Comparison of ENCODE assay signal across 25 cellular contexts in genomic region chr13:23456437-23456836, GRCh38. TPM values are rescaled to one million over a fixed set of nuclear protein-coding genes. Genes with fewer than 3 reads are reported as not detected.
DNase-seq lines count a peak whose midpoint lies in the region; ATAC-seq, FAIRE-seq and TF ChIP-seq lines count a peak whose summit lies in the region.
"Had no signal": no experiment of that assay in that cellular context is flagged by ENCODE, and none has a peak within 500 bp of the region (broad histone marks: within the 10 kb centered on the region; RNA-seq: fewer than 3 reads in every experiment).

No MANE protein-coding gene starts in this region.

- peak; percentile 59 for ATAC-seq in IMR-90 (ENCODE audit: low read depth)
- peak in 1 of 4 donors; percentile 27 for ATAC-seq in psoas muscle
- no peak for ATAC-seq in HG03025 (IDR thresholded peaks at IDR 0.05; ENCODE audit: low FRiP score, unreplicated experiment)
- no peak for ATAC-seq in HepG2
- ATAC-seq: A549, HCT116 had no signal

- H2AFZ ChIP-seq in IMR-90 (replicated peaks; ENCODE audit: low read length, poor library complexity) (no peak overlapping the region), HepG2 (ENCODE audit: low read length) (no peak overlapping the region)

- H3K9me3 ChIP-seq in IMR-90 (ENCODE audit: control insufficient read depth, insufficient read depth, low read length): no peaks in the 10 kb centered on the region
- no peaks in the 10 kb centered on the region for H3K9me3 ChIP-seq in psoas muscle
- no peaks in the 10 kb centered on the region for H3K9me3 ChIP-seq in HepG2 (ENCODE audit: low read length)
- H3K9me3 ChIP-seq: A549, BE2C had no signal

- H3K4me3 ChIP-seq in IMR-90 (ENCODE audit: insufficient read depth, low read depth, low read length) (no peak overlapping the region), psoas muscle (no peak overlapping the region), HepG2 (replicated peaks in 1 of 3; ENCODE audit: insufficient read depth in 1 of 3, low read depth in 2 of 3, low read length in 3 of 3) (no peak overlapping the region)
- H3K4me3 ChIP-seq: A549; BLaER1 treated with 17β-estradiol and CSF1 and Interleukin-3, amounts not matched to agents 10 nM and 100 nM had no signal

- H4K20me1 ChIP-seq in IMR-90 (ENCODE audit: insufficient read depth, low read length): no peaks in the 10 kb centered on the region
- H4K20me1 ChIP-seq in HepG2 (ENCODE audit: insufficient read depth, low read length): no peaks in the 10 kb centered on the region
- H4K20me1 ChIP-seq: BLaER1 treated with 17β-estradiol and CSF1 and Interleukin-3, amounts not matched to agents 10 nM and 100 nM had no signal

- CTCF ChIA-PET in IMR-90 (lab: Yijun Ruan, JAX): no interaction called here
- CTCF ChIA-PET in HepG2 (lab: Yijun Ruan, JAX; ENCODE audit: low intra/inter-chr PET ratio, low total read pairs): no interaction called here

- H3K27ac Mint-ChIP-seq in nephron progenitor cell: peak overlapping the region; percentile 42
- H3K27ac Mint-ChIP-seq: CD4-positive, alpha-beta T cell; CD8-positive, alpha-beta memory T cell had no signal

- DNase-seq in IMR-90 (peak; percentile 28), fibroblast of peridontal ligament (ENCODE audit: extremely low read depth) (peak; percentile 44), nephron progenitor cell (no peak), psoas muscle (no peak), DMS79 treated with DMSO at 0.1 percent for 48 hours (lab: John Stamatoyannopoulos, UW) (no peak), HepG2 (ENCODE audit: low spot score) (no peak)
- DNase-seq in NK-92 treated with Interleukin-12 subunit alpha and Interleukin-12 subunit beta, amount 100 ng/mL, for 24 hours (lab: John Stamatoyannopoulos, UW): no peak
- DNase-seq: 8988T; ACHN; AML-193; BE2C; Calu3; CD4-positive, alpha-beta T cell; CD8-positive, alpha-beta memory T cell; COR-L47; DMS53; DND-41; H9 had no signal

- H3K4ac ChIP-seq in IMR-90 (ENCODE audit: low read depth, low read length): no peak overlapping the region

- H3K27me3 Mint-ChIP-seq in nephron progenitor cell (ENCODE audit: low read depth, poor library complexity): peaks cover 2% of the 10 kb centered on the region
- H3K27me3 Mint-ChIP-seq: CD4-positive, alpha-beta T cell had no signal

- H2BK5ac ChIP-seq in IMR-90 (ENCODE audit: low read depth, low read length, poor library complexity, severe bottlenecking): no peak overlapping the region

- H3K27ac ChIP-seq in IMR-90 (ENCODE audit: insufficient read depth, low read length): peak overlapping the region; percentile 40; the same call in 1 of the 2 replicates
- peak overlapping the region; percentile 10 for H3K27ac ChIP-seq in psoas muscle
- no peak overlapping the region for H3K27ac ChIP-seq in HepG2 (ENCODE audit: extremely low read length, insufficient read depth, low read length)
- H3K27ac ChIP-seq: A549; BLaER1 treated with 17β-estradiol and CSF1 and Interleukin-3, amounts not matched to agents 10 nM and 100 nM had no signal

- intact Hi-C loops in IMR-90 (cut with micrococcal nuclease) (no loop called here), psoas muscle (cut with DNase I) (no loop called here), HepG2 (cut with micrococcal nuclease; ENCODE audit: unreplicated experiment) (no loop called here)

- peaks cover 56% of the 10 kb centered on the region for H3K4me1 Mint-ChIP-seq in nephron progenitor cell
- H3K4me1 Mint-ChIP-seq: CD8-positive, alpha-beta memory T cell had no signal

- H2AK5ac ChIP-seq in IMR-90 (ENCODE audit: low read depth, low read length): 0 out of 2 replicates have a peak overlapping the region, but pooled peaks have one; percentile 21

- no peak overlapping the region for H3K4me3 Mint-ChIP-seq in nephron progenitor cell
- H3K4me3 Mint-ChIP-seq: CD14-positive monocyte; CD4-positive, alpha-beta T cell; H9 had no signal

- H3K27me3 ChIP-seq in IMR-90 (ENCODE audit: control insufficient read depth, insufficient read depth, low read length) (no peaks in the 10 kb centered on the region), psoas muscle (ENCODE audit: insufficient read depth in 3 of 3, low read length in 2 of 3) (no peaks in the 10 kb centered on the region), HepG2 (ENCODE audit: control insufficient read depth in 1 of 2, insufficient read depth in 2 of 2, low read length in 2 of 2) (no peaks in the 10 kb centered on the region; a peak in 1 of 5 replicates)
- H3K27me3 ChIP-seq: BE2C; BLaER1 treated with 17β-estradiol and CSF1 and Interleukin-3, amounts not matched to agents 10 nM and 100 nM had no signal

- H3K9me1 ChIP-seq in IMR-90 (ENCODE audit: insufficient read depth, low read length): no peaks in the 10 kb centered on the region; the same call in 1 of the 2 replicates

- TF ChIP-seq EP300 in HepG2 (IDR thresholded peaks at IDR 0.05; ENCODE audit: low read depth in 2 of 2, low read length in 2 of 2) (no peak), HepG2 (CRISPR knock-in tag; IDR thresholded peaks at IDR 0.05; ENCODE audit: borderline replicate concordance) (no peak)

- no peaks in the 10 kb centered on the region for H3K79me2 ChIP-seq in HepG2 (ENCODE audit: insufficient read depth, low read length)

- H3K36me3 ChIP-seq in IMR-90 (ENCODE audit: control insufficient read depth, insufficient read depth, low read length) (no peaks in the 10 kb centered on the region), psoas muscle (ENCODE audit: insufficient read depth in 1 of 2, low read depth in 1 of 2) (no peaks in the 10 kb centered on the region), HepG2 (replicated peaks in 1 of 2; ENCODE audit: control insufficient read depth in 1 of 2, insufficient read depth in 2 of 2, low read length in 2 of 2) (no peaks in the 10 kb centered on the region)
- H3K36me3 ChIP-seq: BE2C; BLaER1 treated with 17β-estradiol and CSF1 and Interleukin-3, amounts not matched to agents 10 nM and 100 nM had no signal

- H2BK120ac ChIP-seq in IMR-90 (ENCODE audit: low read depth, low read length): no peak overlapping the region

- H3K4me2 ChIP-seq in IMR-90 (ENCODE audit: low read depth, low read length): no peak overlapping the region
- H3K4me2 ChIP-seq in HepG2 (ENCODE audit: low read depth, low read length): no peak overlapping the region
- H3K4me2 ChIP-seq: A549; BLaER1 treated with 17β-estradiol and CSF1 and Interleukin-3, amounts not matched to agents 10 nM and 100 nM had no signal

- H2AK9ac ChIP-seq in IMR-90 (replicated peaks; ENCODE audit: low read depth, low read length, poor library complexity): no peak overlapping the region

- H2BK20ac ChIP-seq in IMR-90 (ENCODE audit: low read depth, low read length): no peak overlapping the region

- H3K23ac ChIP-seq in IMR-90 (ENCODE audit: low read depth, low read length): no peak overlapping the region

- H3K9ac ChIP-seq in IMR-90 (ENCODE audit: low read depth, low read length): no peak overlapping the region
- H3K9ac ChIP-seq in HepG2 (ENCODE audit: insufficient read depth, low read depth, low read length): no peak overlapping the region
- H3K9ac ChIP-seq: BLaER1 treated with 17β-estradiol and CSF1 and Interleukin-3, amounts not matched to agents 10 nM and 100 nM had no signal

- H2BK15ac ChIP-seq in IMR-90 (ENCODE audit: low read depth, low read length): no peak overlapping the region

- TF ChIP-seq CTCF in IMR-90 (conservative IDR thresholded peaks at IDR 0.05; ENCODE audit: low read depth, low read length) (no peak), nephron progenitor cell (IDR thresholded peaks at IDR 0.05) (no peak), psoas muscle (IDR thresholded peaks at IDR 0.05) (no peak), HepG2 (CRISPR knock-in tag; IDR thresholded peaks at IDR 0.05) (no peak)

- no peak for FAIRE-seq in HepG2 (lab: Jason Lieb, UNC)
- FAIRE-seq: A549, G401.6, GM12892 had no signal

- in situ Hi-C loops in IMR-90 (cut with MboI; ENCODE audit: low sequenced_read_pairs) (no loop called here), HepG2 (cut with HindIII; ENCODE audit: extremely low pct_ligation_motif_present, low pct_unique_long_range_greater_than_20kb) (no loop called here)

- dilution Hi-C loops in IMR-90 (cut with HindIII; ENCODE audit: low sequenced_read_pairs, unreplicated experiment): no loop called here

- H3K14ac ChIP-seq in IMR-90 (replicated peaks; ENCODE audit: low read depth, low read length): no peak overlapping the region; the same call in 1 of the 2 replicates

- H3K9me3 Mint-ChIP-seq in nephron progenitor cell: no peaks in the 10 kb centered on the region
- H3K9me3 Mint-ChIP-seq: CD4-positive, alpha-beta T cell; CD8-positive, alpha-beta memory T cell had no signal

- H4K8ac ChIP-seq in IMR-90 (ENCODE audit: low read depth in 2 of 2, low read length in 2 of 2): no peak overlapping the region

- TF ChIP-seq POLR2A in IMR-90 (IDR thresholded peaks at IDR 0.05; ENCODE audit: low read depth, low read length): no peak
- TF ChIP-seq POLR2A in HepG2 (IDR thresholded peaks at IDR 0.05; ENCODE audit: insufficient read depth in 1 of 2, low read depth in 2 of 2, low read length in 2 of 2): no peak

- no peaks in the 10 kb centered on the region for H3K79me1 ChIP-seq in IMR-90 (ENCODE audit: low read depth in 1 of 2, low read length in 2 of 2)

- no peak overlapping the region; the same call in 1 of the 2 replicates for H4K91ac ChIP-seq in IMR-90 (ENCODE audit: insufficient read depth, low read depth, low read length)

- no peak overlapping the region for H3K56ac ChIP-seq in IMR-90 (ENCODE audit: extremely low read depth, insufficient read depth, low read length)

- 50% methylated on average over 1 of the region's 4 CpGs; no CpG with 5 or more reads in 1 of the 2 experiments for WGBS in IMR-90 (ENCODE audit: extremely low coverage in 2 of 2, insufficient read length in 1 of 2), 2 experiments
- 46 to 78% (median 58%) methylated on average over 4 of the region's 4 CpGs for WGBS in psoas muscle, 3 donors
- WGBS in HepG2 (ENCODE audit: low lambda C conversion rate): 8% methylated on average over 4 of the region's 4 CpGs

- TF ChIP-seq RAD21 in IMR-90 (IDR thresholded peaks at IDR 0.05; ENCODE audit: low read length): no peak
- TF ChIP-seq RAD21 in HepG2 (CRISPR knock-in tag; IDR thresholded peaks at IDR 0.05): no peak

- H3K4me1 ChIP-seq in IMR-90 (ENCODE audit: control insufficient read depth, insufficient read depth, low read length): peaks cover 4% of the 10 kb centered on the region; the same call in 1 of the 2 replicates
- peaks cover 39% of the 10 kb centered on the region for H3K4me1 ChIP-seq in psoas muscle
- H3K4me1 ChIP-seq in HepG2 (ENCODE audit: insufficient read depth, low read length): no peaks in the 10 kb centered on the region
- H3K4me1 ChIP-seq: A549, BE2C had no signal

- POLR2A ChIA-PET in IMR-90 (lab: Charles Lee; ENCODE audit: unreplicated experiment): no interaction called here
- POLR2A ChIA-PET in HepG2 (lab: Yijun Ruan, JAX): no interaction called here

- H3K18ac ChIP-seq in IMR-90 (ENCODE audit: low read depth, low read length): peak overlapping the region; percentile 37; the same call in 1 of the 2 replicates

- no TSS peak for BruUV-seq in IMR-90 (replicated peaks; lab: Mats Ljungman, UMichigan)
- BruUV-seq in HepG2 (replicated peaks; lab: Mats Ljungman, UMichigan): no TSS peak

- no peaks in the 10 kb centered on the region for H3K36me3 Mint-ChIP-seq in nephron progenitor cell (ENCODE audit: low read depth)
- H3K36me3 Mint-ChIP-seq: CD14-positive monocyte; CD8-positive, alpha-beta memory T cell had no signal

- H4K5ac ChIP-seq in IMR-90 (ENCODE audit: low read depth, low read length): peak overlapping the region; percentile 69; the same call in 1 of the 2 replicates

RNA-seq across cellular contexts. Expression of gene SACS, which starts 22.9 kb away (rescaled TPM):
- total RNA-seq in IMR-90 (2012; rRNA removed): 121 and 174 TPM in 2 replicates
- polyA plus RNA-seq in IMR-90 (2012; rRNA removed): 12.1 and 14.7 TPM in 2 replicates
- 5.2 and 9.7 TPM in 2 replicates for polyA plus RNA-seq in IMR-90 (2012; cell fraction: cytosol; rRNA removed)
- 12.1 and 25.9 TPM in 2 replicates for polyA plus RNA-seq in IMR-90 (2012; cell fraction: nucleus; rRNA removed; ENCODE audit: low replicate concordance)
- total RNA-seq in psoas muscle: 10 to 100 TPM; 17.3 to 56.1 (median 43.5) TPM
- 10 to 100 TPM in 2 of 3 donors, 1 to 10 TPM in 1; 6.3 to 13.1 (median 11.2) TPM for polyA plus RNA-seq in psoas muscle
- total RNA-seq in HepG2 (2016; rRNA removed; fragmentation: Illumina TruSeq; extraction: Trizol): 15.7 and 29.4 TPM in 2 replicates
- total RNA-seq in HepG2 (2016; cell fraction: cytosol; rRNA removed; fragmentation: Illumina TruSeq; extraction: Trizol; ENCODE audit: low read depth): 2.6 and 3.4 TPM in 2 replicates
- total RNA-seq in HepG2 (2016; cell fraction: insoluble cytoplasmic fraction; rRNA removed; fragmentation: Illumina TruSeq; extraction: Trizol): 15.1 and 26.7 TPM in 2 replicates
- 6.4 and 6.9 TPM in 2 replicates for total RNA-seq in HepG2 (2016; cell fraction: membrane; rRNA removed; fragmentation: Illumina TruSeq; extraction: Trizol)
- total RNA-seq in HepG2 (2016; cell fraction: nucleus; rRNA removed; fragmentation: Illumina TruSeq; extraction: Trizol): 20.0 and 21.3 TPM in 2 replicates
- 3.9 and 4.0 TPM in 2 replicates for polyA plus RNA-seq in HepG2 (2011; rRNA removed)
- polyA plus RNA-seq in HepG2 (2011; cell fraction: cytosol; rRNA removed): 2.5 and 3.4 TPM in 2 replicates
- polyA plus RNA-seq in HepG2 (2011; cell fraction: nucleus; rRNA removed): 4.7 and 12.2 TPM in 2 replicates
- polyA plus RNA-seq in HepG2 (2012): 4.4 and 5.4 TPM in 2 replicates
- 0.59 and 0.63 TPM in 2 replicates for polyA plus RNA-seq in HepG2 (2016; cell fraction: cytosol; fragmentation: Illumina TruSeq; extraction: Trizol; ENCODE audit: low read depth)
- 9.0 and 9.7 TPM in 2 replicates for polyA plus RNA-seq in HepG2 (2016; cell fraction: insoluble cytoplasmic fraction; fragmentation: Illumina TruSeq; extraction: Trizol; ENCODE audit: low read depth)
- polyA plus RNA-seq in HepG2 (2016; cell fraction: membrane; fragmentation: Illumina TruSeq; extraction: Trizol; ENCODE audit: low read depth): 1.2 and 1.7 TPM in 2 replicates
- 16.0 and 17.1 TPM in 2 replicates for polyA plus RNA-seq in HepG2 (2016; cell fraction: nucleus; fragmentation: Illumina TruSeq; extraction: Trizol; ENCODE audit: insufficient read depth, low read depth)
- polyA minus RNA-seq in HepG2 (2011; rRNA and poly(A)+ RNA removed; ENCODE audit: low replicate concordance): 48.4 and 93.6 TPM in 2 replicates
- polyA minus RNA-seq in HepG2 (2011; cell fraction: cytosol; rRNA and poly(A)+ RNA removed): 11.8 and 12.8 TPM in 2 replicates
- polyA minus RNA-seq in HepG2 (2011; cell fraction: nucleus; rRNA and poly(A)+ RNA removed): 38.5 and 41.0 TPM in 2 replicates

Comparison
In these comparisons a context has a peak if more than half of its experiments do, and no peak if none do; other contexts are left out.
1. DNase-seq: peak in IMR-90 (single experiment) and fibroblast of peridontal ligament (single experiment); none in nephron progenitor cell (single experiment), psoas muscle (0 of 2), NK-92 treated with Interleukin-12 subunit alpha and Interleukin-12 subunit beta, amount 100 ng/mL, for 24 hours (single experiment), DMS79 treated with DMSO at 0.1 percent for 48 hours (single experiment) and HepG2 (single experiment).